In the genomic region with DNA sequence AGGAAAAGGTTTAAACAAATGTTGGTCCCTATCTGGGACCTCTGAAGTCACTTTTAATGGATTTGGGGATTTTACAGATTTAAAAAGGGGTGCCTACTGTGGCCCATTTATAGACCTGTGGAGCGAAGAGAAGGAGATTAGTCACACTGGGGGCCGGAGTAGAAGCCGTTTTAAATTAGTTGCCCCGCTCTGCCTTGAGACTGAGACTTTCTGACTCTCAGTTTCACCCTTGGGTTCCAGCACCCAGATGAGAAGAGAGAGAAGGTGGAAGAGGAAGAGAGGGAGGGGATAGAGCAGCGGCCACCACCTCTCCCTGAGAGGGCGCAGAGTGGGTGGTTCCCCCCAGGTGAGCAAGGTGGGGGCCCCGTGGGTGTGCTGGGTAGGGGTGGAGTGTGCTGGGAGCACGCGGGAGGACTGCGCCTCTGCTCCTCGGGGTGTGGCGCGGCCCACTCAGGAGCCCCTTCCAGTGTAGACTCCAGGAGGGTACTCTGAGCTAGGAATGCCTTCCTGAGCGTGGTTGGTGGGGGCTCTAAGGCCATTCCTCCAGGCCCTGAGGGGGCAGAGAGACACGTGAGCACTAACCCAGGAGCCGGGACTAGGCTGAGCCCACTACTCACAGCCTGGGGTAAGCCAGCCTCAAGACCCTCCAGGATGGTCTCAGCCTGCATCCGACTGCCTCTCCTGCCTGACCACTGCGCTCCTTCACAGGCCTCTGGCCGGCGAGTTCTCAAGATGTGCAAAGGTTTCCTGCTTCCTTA, we compare ENCODE assay signal across 1 cellular context.
TF ChIP-seq lines count a peak whose summit lies in the region.

No MANE protein-coding gene starts in this region.

TF ChIP-seq in K562, 482 proteins besides CTCF, POLR2A, EP300 and RAD21 (continued from another document):
- TF ChIP-seq, protein P1, sequence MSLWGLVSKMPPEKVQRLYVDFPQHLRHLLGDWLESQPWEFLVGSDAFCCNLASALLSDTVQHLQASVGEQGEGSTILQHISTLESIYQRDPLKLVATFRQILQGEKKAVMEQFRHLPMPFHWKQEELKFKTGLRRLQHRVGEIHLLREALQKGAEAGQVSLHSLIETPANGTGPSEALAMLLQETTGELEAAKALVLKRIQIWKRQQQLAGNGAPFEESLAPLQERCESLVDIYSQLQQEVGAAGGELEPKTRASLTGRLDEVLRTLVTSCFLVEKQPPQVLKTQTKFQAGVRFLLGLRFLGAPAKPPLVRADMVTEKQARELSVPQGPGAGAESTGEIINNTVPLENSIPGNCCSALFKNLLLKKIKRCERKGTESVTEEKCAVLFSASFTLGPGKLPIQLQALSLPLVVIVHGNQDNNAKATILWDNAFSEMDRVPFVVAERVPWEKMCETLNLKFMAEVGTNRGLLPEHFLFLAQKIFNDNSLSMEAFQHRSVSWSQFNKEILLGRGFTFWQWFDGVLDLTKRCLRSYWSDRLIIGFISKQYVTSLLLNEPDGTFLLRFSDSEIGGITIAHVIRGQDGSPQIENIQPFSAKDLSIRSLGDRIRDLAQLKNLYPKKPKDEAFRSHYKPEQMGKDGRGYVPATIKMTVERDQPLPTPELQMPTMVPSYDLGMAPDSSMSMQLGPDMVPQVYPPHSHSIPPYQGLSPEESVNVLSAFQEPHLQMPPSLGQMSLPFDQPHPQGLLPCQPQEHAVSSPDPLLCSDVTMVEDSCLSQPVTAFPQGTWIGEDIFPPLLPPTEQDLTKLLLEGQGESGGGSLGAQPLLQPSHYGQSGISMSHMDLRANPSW (CRISPR knock-in tag; IDR thresholded peaks at IDR 0.05) = no peak
- TF ChIP-seq POLR2G (IDR thresholded peaks at IDR 0.05; ENCODE audit: low read depth, low read length) = no peak
- TF ChIP-seq ZNF584 (CRISPR knock-in tag; IDR thresholded peaks at IDR 0.05; ENCODE audit: low read depth) = no peak
- TF ChIP-seq KLF1 (tag; IDR thresholded peaks at IDR 0.05) = no peak
- TF ChIP-seq ZNF507 (tag; conservative IDR thresholded peaks at IDR 0.05) = no peak
- TF ChIP-seq, protein P2, sequence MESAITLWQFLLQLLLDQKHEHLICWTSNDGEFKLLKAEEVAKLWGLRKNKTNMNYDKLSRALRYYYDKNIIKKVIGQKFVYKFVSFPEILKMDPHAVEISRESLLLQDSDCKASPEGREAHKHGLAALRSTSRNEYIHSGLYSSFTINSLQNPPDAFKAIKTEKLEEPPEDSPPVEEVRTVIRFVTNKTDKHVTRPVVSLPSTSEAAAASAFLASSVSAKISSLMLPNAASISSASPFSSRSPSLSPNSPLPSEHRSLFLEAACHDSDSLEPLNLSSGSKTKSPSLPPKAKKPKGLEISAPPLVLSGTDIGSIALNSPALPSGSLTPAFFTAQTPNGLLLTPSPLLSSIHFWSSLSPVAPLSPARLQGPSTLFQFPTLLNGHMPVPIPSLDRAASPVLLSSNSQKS (CRISPR knock-in tag; IDR thresholded peaks at IDR 0.05) = no peak
- no peak for TF ChIP-seq NONO (IDR thresholded peaks at IDR 0.05; ENCODE audit: low read depth in 2 of 2, low read length in 1 of 2)
- TF ChIP-seq NELFE (IDR thresholded peaks at IDR 0.05; ENCODE audit: insufficient read depth, insufficient read length) = no peak
- TF ChIP-seq ZFX (CRISPR knock-in tag; IDR thresholded peaks at IDR 0.05) = no peak
- no peak for TF ChIP-seq ZNF444 (CRISPR knock-in tag; IDR thresholded peaks at IDR 0.05)
- TF ChIP-seq, protein P3, sequence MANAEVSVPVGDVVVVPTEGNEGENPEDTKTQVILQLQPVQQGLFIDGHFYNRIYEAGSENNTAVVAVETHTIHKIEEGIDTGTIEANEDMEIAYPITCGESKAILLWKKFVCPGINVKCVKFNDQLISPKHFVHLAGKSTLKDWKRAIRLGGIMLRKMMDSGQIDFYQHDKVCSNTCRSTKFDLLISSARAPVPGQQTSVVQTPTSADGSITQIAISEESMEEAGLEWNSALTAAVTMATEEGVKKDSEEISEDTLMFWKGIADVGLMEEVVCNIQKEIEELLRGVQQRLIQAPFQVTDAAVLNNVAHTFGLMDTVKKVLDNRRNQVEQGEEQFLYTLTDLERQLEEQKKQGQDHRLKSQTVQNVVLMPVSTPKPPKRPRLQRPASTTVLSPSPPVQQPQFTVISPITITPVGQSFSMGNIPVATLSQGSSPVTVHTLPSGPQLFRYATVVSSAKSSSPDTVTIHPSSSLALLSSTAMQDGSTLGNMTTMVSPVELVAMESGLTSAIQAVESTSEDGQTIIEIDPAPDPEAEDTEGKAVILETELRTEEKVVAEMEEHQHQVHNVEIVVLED (CRISPR knock-in tag; IDR thresholded peaks at IDR 0.05) = no peak
- TF ChIP-seq SRSF9 (IDR thresholded peaks at IDR 0.05; ENCODE audit: borderline replicate concordance, low read depth, low read length) = no peak
- TF ChIP-seq, protein P4, sequence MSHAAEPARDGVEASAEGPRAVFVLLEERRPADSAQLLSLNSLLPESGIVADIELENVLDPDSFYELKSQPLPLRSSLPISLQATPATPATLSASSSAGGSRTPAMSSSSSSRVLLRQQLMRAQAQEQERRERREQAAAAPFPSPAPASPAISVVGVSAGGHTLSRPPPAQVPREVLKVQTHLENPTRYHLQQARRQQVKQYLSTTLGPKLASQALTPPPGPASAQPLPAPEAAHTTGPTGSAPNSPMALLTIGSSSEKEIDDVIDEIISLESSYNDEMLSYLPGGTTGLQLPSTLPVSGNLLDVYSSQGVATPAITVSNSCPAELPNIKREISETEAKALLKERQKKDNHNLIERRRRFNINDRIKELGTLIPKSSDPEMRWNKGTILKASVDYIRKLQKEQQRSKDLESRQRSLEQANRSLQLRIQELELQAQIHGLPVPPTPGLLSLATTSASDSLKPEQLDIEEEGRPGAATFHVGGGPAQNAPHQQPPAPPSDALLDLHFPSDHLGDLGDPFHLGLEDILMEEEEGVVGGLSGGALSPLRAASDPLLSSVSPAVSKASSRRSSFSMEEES (CRISPR knock-in tag; IDR thresholded peaks at IDR 0.05) = no peak
